13 cellular contexts compared by ENCODE assay signal in genomic region chr17:10033982-10034381, GRCh38.
DNase-seq lines count a peak whose midpoint lies in the region; ATAC-seq, FAIRE-seq and TF ChIP-seq lines count a peak whose summit lies in the region.
"Had no signal": no experiment of that assay in that cellular context is flagged by ENCODE, and none has a peak within 500 bp of the region (broad histone marks: within the 10 kb centered on the region; RNA-seq: fewer than 3 reads in every experiment).

No MANE protein-coding gene starts in this region.

- H3K9me3 Mint-ChIP-seq in IgD-negative memory B cell: no peaks in the 10 kb centered on the region
- no peaks in the 10 kb centered on the region for H3K9me3 Mint-ChIP-seq in dendritic cell treated with granulocyte-macrophage colony-stimulating factor and Interleukin-4, amounts not matched to agents 40 ng/mL and 50 ng/mL, for 4 days
- no peaks in the 10 kb centered on the region for H3K9me3 Mint-ChIP-seq in naive B cell
- no peaks in the 10 kb centered on the region for H3K9me3 Mint-ChIP-seq in CD4-positive, alpha-beta T cell

- peaks cover 7 to 11% (median 8%) of the 10 kb centered on the region in 3 donors for H3K4me1 Mint-ChIP-seq in IgD-negative memory B cell
- peaks cover 92% of the 10 kb centered on the region for H3K4me1 Mint-ChIP-seq in dendritic cell treated with granulocyte-macrophage colony-stimulating factor and Interleukin-4, amounts not matched to agents 40 ng/mL and 50 ng/mL, for 4 days (ENCODE audit: low read depth)
- H3K4me1 Mint-ChIP-seq in naive B cell: peaks cover 21 to 30% (median 26%) of the 10 kb centered on the region in 3 donors
- H3K4me1 Mint-ChIP-seq in CD4-positive, alpha-beta T cell (ENCODE audit: low read depth): no peaks in the 10 kb centered on the region

- POLR2A ChIA-PET in CD4-positive, alpha-beta T cell (lab: Charles Lee): no interaction called here

- no peaks in the 10 kb centered on the region for H3K36me3 Mint-ChIP-seq in IgD-negative memory B cell
- peaks cover 28% of the 10 kb centered on the region for H3K36me3 Mint-ChIP-seq in dendritic cell treated with granulocyte-macrophage colony-stimulating factor and Interleukin-4, amounts not matched to agents 40 ng/mL and 50 ng/mL, for 4 days (ENCODE audit: low read depth)
- H3K36me3 Mint-ChIP-seq in naive B cell: no peaks in the 10 kb centered on the region
- no peaks in the 10 kb centered on the region for H3K36me3 Mint-ChIP-seq in CD4-positive, alpha-beta T cell (ENCODE audit: low read depth)

- intact Hi-C loops in dendritic cell treated with granulocyte-macrophage colony-stimulating factor and Interleukin-4, amounts not matched to agents 40 ng/mL and 50 ng/mL, for 4 days (cut with micrococcal nuclease): no loop called here
- intact Hi-C loops in CD4-positive, alpha-beta T cell (cut with DNase I, micrococcal nuclease): no loop called here

- H3K27ac Mint-ChIP-seq in IgD-negative memory B cell (peak overlapping the region in 1 of 3 donors; percentile 62), naive B cell (peak overlapping the region in 4 of 6 donors; percentile 54 to 92 (median 76))
- peak overlapping the region; percentile 81 for H3K27ac Mint-ChIP-seq in dendritic cell treated with granulocyte-macrophage colony-stimulating factor and Interleukin-4, amounts not matched to agents 40 ng/mL and 50 ng/mL, for 4 days
- no peak overlapping the region for H3K27ac Mint-ChIP-seq in CD4-positive, alpha-beta T cell

- FAIRE-seq in urothelium cell line (lab: Jason Lieb, UNC): no peak

- H3K4me3 Mint-ChIP-seq in IgD-negative memory B cell (peak overlapping the region in 3 of 4 donors; percentile 4 to 80 (median 73)), naive B cell (peak overlapping the region; percentile 49 to 87 (median 75))
- peak overlapping the region; percentile 23 for H3K4me3 Mint-ChIP-seq in dendritic cell treated with granulocyte-macrophage colony-stimulating factor and Interleukin-4, amounts not matched to agents 40 ng/mL and 50 ng/mL, for 4 days
- no peak overlapping the region for H3K4me3 Mint-ChIP-seq in CD4-positive, alpha-beta T cell

- CTCF ChIA-PET in CD4-positive, alpha-beta T cell (lab: Charles Lee): no interaction called here

- H3K27me3 ChIP-seq in CD4-positive, alpha-beta T cell (ENCODE audit: control insufficient read depth, insufficient read depth, low read length): no peaks in the 10 kb centered on the region

- TF ChIP-seq CTCF in CD4-positive, alpha-beta T cell (IDR thresholded peaks at IDR 0.05): no peak

- no peaks in the 10 kb centered on the region for H3K27me3 Mint-ChIP-seq in IgD-negative memory B cell
- no peaks in the 10 kb centered on the region for H3K27me3 Mint-ChIP-seq in dendritic cell treated with granulocyte-macrophage colony-stimulating factor and Interleukin-4, amounts not matched to agents 40 ng/mL and 50 ng/mL, for 4 days
- H3K27me3 Mint-ChIP-seq in naive B cell: no peaks in the 10 kb centered on the region
- H3K27me3 Mint-ChIP-seq in CD4-positive, alpha-beta T cell: no peaks in the 10 kb centered on the region

- DNase-seq in AML-193 (lab: John Stamatoyannopoulos, UW) (peak; percentile 86 to 89), naive B cell (peak; percentile 18), NCI-H510A treated with DMSO at 0.1 percent for 48 hours (lab: John Stamatoyannopoulos, UW) (no peak), urothelium cell line (ENCODE audit: low spot score) (no peak)
- DNase-seq in CD4-positive, alpha-beta T cell: no peak
- DNase-seq: ACHN; activated CD4-positive, CD25-positive, alpha-beta regulatory T cell; erythroblast; NCI-H345; stimulated activated CD4-positive, alpha-beta T cell treated with anti-CD3 and anti-CD28 coated beads, Interleukin-4, amount 100 ng/mL, for 1 hour had no signal

- H3K27ac ChIP-seq in CD4-positive, alpha-beta T cell (ENCODE audit: low read depth, low read length): no peak overlapping the region

- ATAC-seq in naive B cell (ENCODE audit: low read depth in 2 of 2) (peak; percentile 60 to 66), GM21367 (IDR thresholded peaks at IDR 0.05; ENCODE audit: unreplicated experiment) (no peak)
- no peak for ATAC-seq in CD4-positive, alpha-beta T cell (ENCODE audit: poor library complexity)

- no peaks in the 10 kb centered on the region for H3K9me3 ChIP-seq in CD4-positive, alpha-beta T cell (ENCODE audit: control insufficient read depth, low read length)

Comparison
In these comparisons a context has a peak if more than half of its experiments do, and no peak if none do; other contexts are left out.
1. DNase-seq: peak in AML-193 (2 of 2) and naive B cell (single experiment); none in NCI-H510A treated with DMSO at 0.1 percent for 48 hours (single experiment), urothelium cell line (single experiment) and CD4-positive, alpha-beta T cell (0 of 10).
2. ATAC-seq: peak in naive B cell (2 of 2); none in GM21367 (single experiment) and CD4-positive, alpha-beta T cell (single experiment).